ENCODE assay signal across 1 cellular context in the genomic region with DNA sequence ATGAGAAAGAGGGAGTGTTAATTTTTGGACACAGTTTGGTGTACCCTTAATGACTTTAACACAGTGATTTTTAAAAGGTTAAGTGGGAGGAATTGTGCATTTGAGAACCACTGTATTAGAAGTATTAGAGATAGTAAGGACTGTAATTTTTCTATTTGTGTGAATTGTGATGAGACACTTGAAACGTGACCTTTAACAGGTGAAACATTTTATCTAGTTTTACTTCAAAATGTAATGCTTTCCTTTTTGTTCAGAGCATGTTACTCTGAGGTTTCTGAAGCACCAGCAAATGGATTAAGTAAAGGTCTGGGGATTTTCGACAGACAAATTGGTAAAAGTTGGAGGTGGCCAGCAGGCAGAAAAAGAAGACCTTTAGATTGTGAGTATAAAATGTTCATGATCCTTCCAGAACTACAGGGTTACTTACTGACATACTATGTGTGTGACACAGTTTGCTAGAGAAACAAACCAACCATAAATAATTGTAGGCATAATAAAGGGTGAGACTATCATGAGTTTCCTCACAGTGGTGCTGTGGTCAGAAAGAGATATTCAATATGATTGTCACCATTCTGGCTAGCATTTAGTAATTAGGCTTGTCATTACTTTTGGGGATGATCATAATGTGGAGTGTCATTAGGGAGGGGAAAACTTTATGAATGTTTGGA.
TF ChIP-seq lines count a peak whose summit lies in the region.

No MANE protein-coding gene starts in this region.

TF ChIP-seq in GM12878, 131 proteins besides CTCF, POLR2A, EP300 and RAD21:
- TF ChIP-seq BCL11A (IDR thresholded peaks at IDR 0.05; ENCODE audit: low read depth, low read length): 0 out of 2 replicates have a peak, but pooled peaks have one; percentile 16
- TF ChIP-seq BHLHE40 (IDR thresholded peaks at IDR 0.05; ENCODE audit: borderline replicate concordance in 1 of 2, low read depth in 2 of 2, low read length in 1 of 2): peak; percentile 56 to 58; a peak in 2 of 4 replicates
- TF ChIP-seq HDAC6 (IDR thresholded peaks at IDR 0.05; ENCODE audit: unreplicated experiment): no peak
- TF ChIP-seq NBN (IDR thresholded peaks at IDR 0.05): 0 out of 2 replicates have a peak, but pooled peaks have one; percentile 16
- TF ChIP-seq RUNX3 (IDR thresholded peaks at IDR 0.05; ENCODE audit: low read length): 0 out of 2 replicates have a peak, but pooled peaks have one; percentile 36
- TF ChIP-seq DPF2 (IDR thresholded peaks at IDR 0.05): 0 out of 2 replicates have a peak, but pooled peaks have one; percentile 20
- no peak for TF ChIP-seq CREM (IDR thresholded peaks at IDR 0.05; ENCODE audit: low read depth)
- TF ChIP-seq NR2F1 (conservative IDR thresholded peaks at IDR 0.05): peak; percentile 31; the same call in 1 of the 2 replicates
- no peak for TF ChIP-seq LARP7 (IDR thresholded peaks at IDR 0.05)
- no peak for TF ChIP-seq SIN3A (IDR thresholded peaks at IDR 0.05; ENCODE audit: low read depth, low read length)
- peak; percentile 69; the same call in 1 of the 2 replicates for TF ChIP-seq MTA2 (IDR thresholded peaks at IDR 0.05; ENCODE audit: low read depth)
